ENCODE assay signal across 17 cellular contexts in the genomic region with DNA sequence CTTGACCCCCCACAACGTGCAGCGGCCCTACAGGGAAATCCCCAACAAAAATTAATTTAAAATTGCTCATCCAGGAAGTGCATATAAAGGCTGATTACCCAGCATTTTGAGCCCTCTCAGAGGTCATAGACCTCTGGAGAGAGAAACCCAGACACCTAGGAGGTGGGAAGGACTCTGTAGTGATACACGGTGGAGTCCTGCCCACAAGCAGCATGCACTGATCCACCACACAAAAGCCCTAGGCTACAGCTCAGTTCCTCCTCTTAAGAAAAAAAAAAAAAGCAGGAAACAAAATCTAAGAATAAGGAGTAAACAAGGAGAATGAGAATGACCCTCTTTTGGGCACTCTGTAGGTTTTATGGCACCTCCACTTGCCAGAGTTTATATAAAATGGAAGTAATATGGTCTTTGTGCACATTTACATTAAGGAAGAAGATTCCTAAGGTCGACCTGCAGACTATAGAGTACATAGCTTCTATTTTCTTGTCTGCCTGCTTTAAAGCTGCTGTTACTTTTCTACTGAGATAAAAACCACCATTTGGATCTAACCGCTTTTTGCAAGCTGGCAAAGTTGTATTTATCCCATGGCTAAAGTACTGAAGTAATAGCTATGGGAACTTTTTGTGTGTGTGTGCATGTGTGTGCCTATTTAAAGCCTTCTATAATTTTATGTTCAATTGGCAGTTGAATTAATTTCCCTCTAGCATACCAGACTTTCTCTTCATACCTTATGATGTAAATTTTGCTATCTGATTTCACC. TPM values are rescaled to one million over a fixed set of nuclear protein-coding genes. Genes with fewer than 3 reads are reported as not detected.
"Had no signal": no experiment of that assay in that cellular context is flagged by ENCODE, and none has a peak within 500 bp of the region (broad histone marks: within the 10 kb centered on the region; RNA-seq: fewer than 3 reads in every experiment).

No MANE protein-coding gene starts in this region.

- ATAC-seq: gastroesophageal sphincter; naive thymus-derived CD4-positive, alpha-beta T cell; psoas muscle; sciatic nerve had no signal

- H3K27me3 ChIP-seq: esophagus muscularis mucosa, gastroesophageal sphincter, neutrophil had no signal

- H3K4me1 ChIP-seq: esophagus muscularis mucosa, gastroesophageal sphincter, psoas muscle had no signal

- DNase-seq: effector memory CD4-positive, alpha-beta T cell; glutamatergic neuron; mesendoderm; naive thymus-derived CD4-positive, alpha-beta T cell; psoas muscle; retina; stimulated activated naive CD4-positive, alpha-beta T cell; trophoblast cell had no signal

- H3K4me3 ChIP-seq: esophagus muscularis mucosa, gastroesophageal sphincter, psoas muscle had no signal

- H3K4me1 Mint-ChIP-seq: naive thymus-derived CD4-positive, alpha-beta T cell had no signal

- H3K27ac Mint-ChIP-seq: naive thymus-derived CD4-positive, alpha-beta T cell had no signal

- H3K36me3 Mint-ChIP-seq: naive thymus-derived CD4-positive, alpha-beta T cell had no signal

- H3K27ac ChIP-seq: epithelial cell of prostate, esophagus muscularis mucosa, gastroesophageal sphincter, neutrophil, psoas muscle had no signal

- H3K4me3 Mint-ChIP-seq: naive thymus-derived CD4-positive, alpha-beta T cell had no signal

- H3K9me3 ChIP-seq: esophagus muscularis mucosa, gastroesophageal sphincter, neutrophil, psoas muscle had no signal

- H3K36me3 ChIP-seq: esophagus muscularis mucosa, gastroesophageal sphincter, neutrophil had no signal

RNA-seq across cellular contexts. Expression of a gene that starts 46.9 kb away (rescaled TPM):
- total RNA-seq: fibroblast of villous mesenchyme, lung microvascular endothelial cell, osteoblast, sciatic nerve, skeletal muscle tissue had no signal
